ENCODE assay signal across 34 cellular contexts in genomic region chr3:22039156-22039555, GRCh38.
"Had no signal": no experiment of that assay in that cellular context is flagged by ENCODE, and none has a peak within 500 bp of the region (broad histone marks: within the 10 kb centered on the region; RNA-seq: fewer than 3 reads in every experiment).

No MANE protein-coding gene starts in this region.

- H3K27ac Mint-ChIP-seq: activated B cell treated with CpG ODN at 0.5 μM for 24 hours; activated CD4-positive, alpha-beta memory T cell treated with anti-CD3 and anti-CD28 coated beads for 36 hours; activated naive CD4-positive, alpha-beta T cell treated with anti-CD3 and anti-CD28 coated beads, Interleukin-2, amount 10 ng/mL, durations not matched to agents 7 days and 5 days; activated naive CD8-positive, alpha-beta T cell; activated naive CD8-positive, alpha-beta T cell treated with anti-CD3 and anti-CD28 coated beads, Interleukin-2, amount 50 U/mL, for 24 hours; brain had no signal

- H3K4me1 Mint-ChIP-seq: activated B cell treated with CpG ODN at 0.5 μM for 24 hours; activated naive CD4-positive, alpha-beta T cell treated with anti-CD3 and anti-CD28 coated beads, Interleukin-2, amount 10 ng/mL, durations not matched to agents 7 days and 5 days; activated naive CD8-positive, alpha-beta T cell treated with anti-CD3 and anti-CD28 coated beads, Interleukin-2, amount 50 U/mL, for 24 hours had no signal

- DNase-seq: activated B cell treated with CpG ODN at 0.5 μM for 24 hours; activated CD4-positive, alpha-beta memory T cell treated with anti-CD3 and anti-CD28 coated beads for 36 hours; activated CD4-positive, alpha-beta T cell treated with anti-CD3 and anti-CD28 coated beads for 4 hours; activated CD4-positive, alpha-beta T cell treated with anti-CD3 and anti-CD28 coated beads, Interleukin-2, amount 50 U/mL, for 1 hour; activated CD4-positive, CD25-positive, alpha-beta regulatory T cell treated with anti-CD3 and anti-CD28 coated beads, Interleukin-2, amount 50 U/mL, for 72 hours; activated CD8-positive, alpha-beta memory T cell treated with anti-CD3 and anti-CD28 coated beads, Interleukin-2, amount 50 U/mL, for 4 hours; activated effector memory CD4-positive, alpha-beta T cell treated with Interleukin-2 at 50 U/mL for 16 hours; activated naive CD4-positive, alpha-beta T cell treated with anti-CD3 and anti-CD28 coated beads, Interleukin-2, amount 10 ng/mL, durations not matched to agents 7 days and 5 days; activated naive CD8-positive, alpha-beta T cell treated with anti-CD3 and anti-CD28 coated beads, Interleukin-2, amount 50 U/mL, for 24 hours; activated T-cell treated with anti-CD3 and anti-CD28 coated beads for 4 hours; activated T-cell treated with anti-CD3 and anti-CD28 coated beads, Interleukin-2, amount 50 U/mL, for 48 hours; anterior cingulate cortex; Kasumi-1; KG1; MM.1S; MV-4-11; NCI-H1092; NCI-H1436 treated with DMSO at 0.1 percent for 48 hours; NCI-H187 treated with DMSO at 0.1 percent for 48 hours; NCI-H2081; NCI-H2227 treated with DMSO at 0.1 percent for 48 hours; NCI-H524 treated with DMSO at 0.1 percent for 48 hours; NCI-H748 treated with DMSO at 0.1 percent for 48 hours; NK-92 treated with Interleukin-12 subunit alpha and Interleukin-12 subunit beta, amount 100 ng/mL, for 24 hours; PC-3; Peyer's patch; RPMI8226; SHP77 treated with DMSO at 0.1 percent for 48 hours; SW 1271; T-helper 1 cell; T-helper 2 cell; T-helper 9 cell had no signal

- H3K27me3 Mint-ChIP-seq: activated B cell treated with CpG ODN at 0.5 μM for 24 hours; activated CD4-positive, alpha-beta memory T cell treated with anti-CD3 and anti-CD28 coated beads for 36 hours; activated naive CD4-positive, alpha-beta T cell treated with anti-CD3 and anti-CD28 coated beads, Interleukin-2, amount 10 ng/mL, durations not matched to agents 7 days and 5 days; activated naive CD8-positive, alpha-beta T cell; activated naive CD8-positive, alpha-beta T cell treated with anti-CD3 and anti-CD28 coated beads, Interleukin-2, amount 50 U/mL, for 24 hours; brain had no signal

- H3K36me3 Mint-ChIP-seq: activated CD4-positive, alpha-beta memory T cell treated with anti-CD3 and anti-CD28 coated beads for 36 hours; activated naive CD4-positive, alpha-beta T cell treated with anti-CD3 and anti-CD28 coated beads, Interleukin-2, amount 10 ng/mL, durations not matched to agents 7 days and 5 days; activated naive CD8-positive, alpha-beta T cell; brain had no signal

- H3K4me3 Mint-ChIP-seq: activated B cell treated with CpG ODN at 0.5 μM for 24 hours; activated CD4-positive, alpha-beta memory T cell treated with anti-CD3 and anti-CD28 coated beads for 36 hours; activated naive CD4-positive, alpha-beta T cell treated with anti-CD3 and anti-CD28 coated beads, Interleukin-2, amount 10 ng/mL, durations not matched to agents 7 days and 5 days; activated naive CD8-positive, alpha-beta T cell; activated naive CD8-positive, alpha-beta T cell treated with anti-CD3 and anti-CD28 coated beads, Interleukin-2, amount 50 U/mL, for 24 hours; brain had no signal
